ENCODE assay signal across 9 cellular contexts in the genomic region with DNA sequence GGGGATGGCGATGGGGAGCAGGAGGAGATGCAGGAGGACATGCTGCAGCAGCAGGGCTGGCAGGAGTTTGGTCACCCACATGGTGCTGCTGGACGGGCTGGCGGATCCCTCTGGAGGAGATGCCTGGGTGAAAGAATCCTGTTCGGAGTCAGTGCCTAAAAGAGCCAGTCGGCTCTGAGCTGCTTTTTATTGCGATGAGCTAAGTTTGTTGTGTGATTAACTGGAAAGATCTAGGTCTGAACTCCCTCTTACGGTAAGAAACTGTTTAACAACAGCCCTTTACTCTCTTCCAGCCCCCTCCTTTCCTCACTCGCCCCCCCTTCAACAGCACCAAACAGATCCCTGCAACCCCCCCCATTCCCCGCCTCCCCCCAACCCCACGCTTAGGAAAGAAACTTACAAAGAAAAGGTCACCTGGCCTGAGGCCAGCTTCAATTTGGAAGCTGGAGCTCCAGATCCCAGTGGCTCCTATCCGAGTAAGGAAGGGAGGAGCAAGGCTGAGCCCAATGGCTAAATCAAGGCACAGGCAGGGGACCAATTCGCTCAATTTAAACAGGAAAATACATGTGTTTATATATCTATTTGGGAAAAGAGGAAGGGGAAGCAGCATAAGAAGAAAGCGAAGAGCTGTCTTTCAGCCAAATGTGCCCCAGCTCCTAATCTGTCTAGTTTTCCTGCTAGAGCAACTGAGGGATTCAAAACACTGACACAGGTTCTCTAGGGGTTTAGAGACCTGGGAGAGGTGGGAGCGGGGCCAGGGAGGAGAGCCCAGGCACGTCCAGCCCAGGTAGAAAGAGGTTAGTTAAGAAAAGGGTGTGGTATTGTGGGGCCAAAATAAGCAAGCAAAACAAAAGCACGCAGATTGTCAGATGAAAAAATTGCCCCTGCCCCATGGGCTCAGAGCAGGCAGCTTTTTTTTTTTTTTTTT. TPM values are rescaled to one million over a fixed set of nuclear protein-coding genes. Genes with fewer than 3 reads are reported as not detected.
DNase-seq lines count a peak whose midpoint lies in the region; ATAC-seq and TF ChIP-seq lines count a peak whose summit lies in the region.
"Had no signal": no experiment of that assay in that cellular context is flagged by ENCODE, and none has a peak within 500 bp of the region (broad histone marks: within the 10 kb centered on the region; RNA-seq: fewer than 3 reads in every experiment).

Gene HGF (minus strand): TSS at position 157 of the 928 bp plus-strand sequence. CDS start 76 bp downstream, at position 81.

- H3K9me3 ChIP-seq in adrenal gland (replicated peaks in 1 of 3) (no peaks in the 10 kb centered on the region), iPS-20b (ENCODE audit: insufficient read depth, low read depth, low read length) (no peaks in the 10 kb centered on the region), spleen (no peaks in the 10 kb centered on the region)

- H3K9ac ChIP-seq in iPS-20b (ENCODE audit: low read depth, low read length), result no peak within 1 kb of the TSS

- no peak within 1 kb of the TSS for H3K4me3 Mint-ChIP-seq in activated naive CD4-positive, alpha-beta T cell treated with anti-CD3 and anti-CD28 coated beads, Interleukin-2, amount 10 ng/mL, durations not matched to agents 7 days and 5 days

- peak within 1 kb of the TSS in 2 of 4 donors; percentile 8 to 57 for H3K4me3 ChIP-seq in adrenal gland
- H3K4me3 ChIP-seq in iPS-20b (ENCODE audit: low read length), result 0 out of 2 replicates have a peak within 1 kb of the TSS, but pooled peaks have one; percentile 29
- H3K4me3 ChIP-seq in spleen, result peak within 1 kb of the TSS; percentile 13 to 53 (median 29)
- H3K4me3 ChIP-seq: SK-N-MC had no signal

- H3K27ac ChIP-seq in adrenal gland (peak within 1 kb of the TSS in 2 of 5 donors; percentile 35 to 70), iPS-20b (ENCODE audit: low read length) (no peak within 1 kb of the TSS), spleen (peak within 1 kb of the TSS in 7 of 8 donors; percentile 26 to 79 (median 66))
- H3K27ac ChIP-seq: SK-N-MC had no signal

- no peaks in the 10 kb centered on the region for H3K27me3 Mint-ChIP-seq in activated naive CD4-positive, alpha-beta T cell treated with anti-CD3 and anti-CD28 coated beads, Interleukin-2, amount 10 ng/mL, durations not matched to agents 7 days and 5 days

- TF ChIP-seq CTCF in adrenal gland (IDR thresholded peaks at IDR 0.05), result no peak
- TF ChIP-seq CTCF in spleen (IDR thresholded peaks at IDR 0.05 in 8 of 11, conservative IDR thresholded peaks at IDR 0.05 in 3 of 11), result no peak

- ATAC-seq in HG03342 (IDR thresholded peaks at IDR 0.05; ENCODE audit: unreplicated experiment), result peak; percentile 19
- no peak for ATAC-seq in activated naive CD4-positive, alpha-beta T cell treated with anti-CD3 and anti-CD28 coated beads, Interleukin-2, amount 50 U/mL, for 72 hours

- H3K27me3 ChIP-seq in adrenal gland (no peaks in the 10 kb centered on the region), iPS-20b (ENCODE audit: insufficient read depth, low read length) (peaks cover 10% of the 10 kb centered on the region; the same call in 1 of the 2 replicates), spleen (replicated peaks in 1 of 7) (no peaks in the 10 kb centered on the region)

- intact Hi-C loops in adrenal gland (cut with DNase I) (no loop called here), spleen (cut with DNase I; ENCODE audit: low total_unique reads) (no loop called here)

- peak; percentile 31 to 67 (median 57) for DNase-seq in adrenal gland
- DNase-seq in spleen, result peak; percentile 78
- no peak for DNase-seq in activated naive CD4-positive, alpha-beta T cell treated with anti-CD3 and anti-CD28 coated beads, Interleukin-2, amount 10 ng/mL, durations not matched to agents 7 days and 5 days
- DNase-seq in activated naive CD4-positive, alpha-beta T cell treated with anti-CD3 and anti-CD28 coated beads, Interleukin-2, amount 50 U/mL, for 72 hours (ENCODE audit: low spot score in 2 of 2), result no peak
- no peak for DNase-seq in activated T-cell treated with anti-CD3 and anti-CD28 coated beads, Interleukin-2, amount 50 U/mL, for 48 hours
- DNase-seq in NCI-H524 (lab: John Stamatoyannopoulos, UW), result no peak

- no peak within 1 kb of the TSS for H3K27ac Mint-ChIP-seq in activated naive CD4-positive, alpha-beta T cell treated with anti-CD3 and anti-CD28 coated beads, Interleukin-2, amount 10 ng/mL, durations not matched to agents 7 days and 5 days
- no peak within 1 kb of the TSS for H3K27ac Mint-ChIP-seq in activated naive CD4-positive, alpha-beta T cell treated with anti-CD3 and anti-CD28 coated beads, Interleukin-2, amount 50 U/mL, for 72 hours

- TF ChIP-seq POLR2A in adrenal gland (IDR thresholded peaks at IDR 0.05), result peak in 1 of 2 donors; percentile 18
- TF ChIP-seq POLR2A in spleen (IDR thresholded peaks at IDR 0.05), result no peak

- no peaks in the 10 kb centered on the region for H3K4me1 Mint-ChIP-seq in activated naive CD4-positive, alpha-beta T cell treated with anti-CD3 and anti-CD28 coated beads, Interleukin-2, amount 10 ng/mL, durations not matched to agents 7 days and 5 days

- H3K36me3 ChIP-seq in adrenal gland (replicated peaks in 1 of 2), result no peaks in the 10 kb centered on the region
- H3K36me3 ChIP-seq in iPS-20b (ENCODE audit: insufficient read depth, low read depth, low read length), result no peaks in the 10 kb centered on the region
- no peaks in the 10 kb centered on the region for H3K36me3 ChIP-seq in spleen

- H3K36me3 Mint-ChIP-seq in activated naive CD4-positive, alpha-beta T cell treated with anti-CD3 and anti-CD28 coated beads, Interleukin-2, amount 10 ng/mL, durations not matched to agents 7 days and 5 days, result no peaks in the 10 kb centered on the region
- H3K36me3 Mint-ChIP-seq in activated naive CD4-positive, alpha-beta T cell treated with anti-CD3 and anti-CD28 coated beads, Interleukin-2, amount 50 U/mL, for 72 hours, result no peaks in the 10 kb centered on the region

- H3K4me1 ChIP-seq in adrenal gland (replicated peaks in 1 of 2) (no peaks in the 10 kb centered on the region), iPS-20b (ENCODE audit: insufficient read depth, low read length) (peaks cover 10% of the 10 kb centered on the region; the same call in 1 of the 2 replicates), spleen (peaks cover 0 to 44% (median 0%) of the 10 kb centered on the region in 6 donors)

- WGBS in adrenal gland, 4 donors, result 26 to 29% (median 28%) methylated on average over 16 of the region's 16 CpGs
- WGBS in spleen, 5 donors, result 20 to 33% (median 28%) methylated on average over 16 of the region's 16 CpGs

- CTCF ChIA-PET in activated naive CD4-positive, alpha-beta T cell treated with anti-CD3 and anti-CD28 coated beads, Interleukin-2, amount 10 ng/mL, durations not matched to agents 7 days and 5 days (lab: Charles Lee), result no interaction called here

- H3K9me3 Mint-ChIP-seq in activated naive CD4-positive, alpha-beta T cell treated with anti-CD3 and anti-CD28 coated beads, Interleukin-2, amount 10 ng/mL, durations not matched to agents 7 days and 5 days, result peaks cover 2% of the 10 kb centered on the region
- peaks cover 4 to 10% of the 10 kb centered on the region in 2 donors for H3K9me3 Mint-ChIP-seq in activated naive CD4-positive, alpha-beta T cell treated with anti-CD3 and anti-CD28 coated beads, Interleukin-2, amount 50 U/mL, for 72 hours

RNA-seq across cellular contexts. Expression of gene HGF, which starts in this region (rescaled TPM):
- total RNA-seq in adrenal gland, result 100 to 1,000 TPM in 2 of 8 donors, 10 to 100 TPM in 6; 15.1 to 157 (median 80.6) TPM
- polyA plus RNA-seq in adrenal gland, result 10 to 100 TPM in 1 of 3 donors, 1 to 10 TPM in 2; 7.4 to 33.8 (median 9.4) TPM
- 10 to 100 TPM; 10.4 to 33.6 (median 24.8) TPM for total RNA-seq in spleen
- polyA plus RNA-seq in spleen, result 1 to 10 TPM in 1 of 3 donors, under 1 TPM in 2; 0.80 to 1.3 (median 0.87) TPM
- under 1 TPM in 1 of 2 donors, not detected in 1; 0.06 TPM for total RNA-seq in activated naive CD4-positive, alpha-beta T cell treated with anti-CD3 and anti-CD28 coated beads, Interleukin-2, amount 50 U/mL, for 72 hours

Comparison
In these comparisons a context has a peak if more than half of its experiments do, and no peak if none do; other contexts are left out.
1. RNA of gene HGF (total RNA-seq): 15.1 to 157 TPM in adrenal gland and 10.4 to 33.6 TPM in spleen; 0.06 TPM in activated naive CD4-positive, alpha-beta T cell treated with anti-CD3 and anti-CD28 coated beads, Interleukin-2, amount 50 U/mL, for 72 hours; every median in the first group is over 10 times any median in the second.
2. DNase-seq: peak in adrenal gland (7 of 7) and spleen (single experiment); none in activated naive CD4-positive, alpha-beta T cell treated with anti-CD3 and anti-CD28 coated beads, Interleukin-2, amount 10 ng/mL, durations not matched to agents 7 days and 5 days (single experiment), activated naive CD4-positive, alpha-beta T cell treated with anti-CD3 and anti-CD28 coated beads, Interleukin-2, amount 50 U/mL, for 72 hours (0 of 2), activated T-cell treated with anti-CD3 and anti-CD28 coated beads, Interleukin-2, amount 50 U/mL, for 48 hours (0 of 2) and NCI-H524 (0 of 2).